In the genomic region with DNA sequence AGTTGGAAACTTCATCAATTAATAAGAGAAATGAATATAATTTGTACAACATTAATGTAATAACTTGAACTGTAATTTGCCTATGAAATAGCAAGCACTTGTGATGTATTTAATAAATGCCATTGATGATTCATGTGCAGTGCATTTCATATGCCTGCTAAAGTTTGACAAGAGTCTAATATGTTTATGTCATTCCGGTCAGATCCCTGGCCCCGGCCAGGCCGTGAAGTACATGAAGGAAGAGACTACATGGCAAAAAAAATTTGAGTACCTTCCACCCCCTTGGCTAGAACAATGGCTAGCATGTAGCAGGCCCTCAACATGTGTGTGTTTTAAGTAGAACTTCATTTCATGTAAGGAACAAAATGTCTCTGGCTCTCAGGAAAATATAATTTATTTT, we compare ENCODE assay signal across 26 cellular contexts.
"Had no signal": no experiment of that assay in that cellular context is flagged by ENCODE, and none has a peak within 500 bp of the region (broad histone marks: within the 10 kb centered on the region; RNA-seq: fewer than 3 reads in every experiment).

No MANE protein-coding gene starts in this region.

- ATAC-seq: mucosa of descending colon; stimulated activated memory B cell treated with anti-CD40 and anti-IgM and Interleukin-4, amounts not matched to agents 10 μg/mL and 1 μg/mL and 100 μg/mL, for 72 hours; stimulated activated naive CD8-positive, alpha-beta T cell treated with anti-CD3 and anti-CD28 coated beads, Interleukin-15, Interleukin-2, amounts not matched to agents 100 U/mL and 50 U/mL, for 24 hours had no signal

- H3K4me1 Mint-ChIP-seq: immature natural killer cell; stimulated activated memory B cell treated with anti-CD40 and anti-IgM and Interleukin-4, amounts not matched to agents 10 μg/mL and 1 μg/mL and 100 μg/mL, for 72 hours had no signal

- H3K4me3 ChIP-seq: coronary artery, esophagus squamous epithelium, mucosa of descending colon, neural progenitor cell, right atrium auricular region, sigmoid colon, skin epidermis, spleen, thoracic aorta, tibial nerve, upper lobe of left lung had no signal

- H3K4me3 Mint-ChIP-seq: immature natural killer cell; mesothelial cell of epicardium; naive B cell; nephron; neural progenitor cell; stimulated activated memory B cell treated with anti-CD40 and anti-IgM and Interleukin-4, amounts not matched to agents 10 μg/mL and 1 μg/mL and 100 μg/mL, for 72 hours had no signal

- H3K36me3 Mint-ChIP-seq: immature natural killer cell; mesothelial cell of epicardium; naive B cell; neural progenitor cell; stimulated activated memory B cell treated with anti-CD40 and anti-IgM and Interleukin-4, amounts not matched to agents 10 μg/mL and 1 μg/mL and 100 μg/mL, for 72 hours had no signal

- H3K9ac ChIP-seq: neural progenitor cell, parathyroid adenoma had no signal

- H3K4me1 ChIP-seq: esophagus squamous epithelium, neural progenitor cell, parathyroid adenoma, right atrium auricular region, sigmoid colon, spleen, upper lobe of left lung had no signal

- H3K4me2 ChIP-seq: neural progenitor cell had no signal

- H3K9me3 ChIP-seq: esophagus squamous epithelium, mucosa of descending colon, right atrium auricular region, sigmoid colon, spleen, thoracic aorta, tibial nerve, upper lobe of left lung had no signal

- H3K79me2 ChIP-seq: parathyroid adenoma had no signal

- H3K27me3 Mint-ChIP-seq: progenitor cell of endocrine pancreas; stimulated activated memory B cell treated with anti-CD40 and anti-IgM and Interleukin-4, amounts not matched to agents 10 μg/mL and 1 μg/mL and 100 μg/mL, for 72 hours had no signal

- H3K36me3 ChIP-seq: esophagus squamous epithelium, neural progenitor cell, right atrium auricular region, sigmoid colon, spleen, thoracic aorta, tibial nerve, upper lobe of left lung had no signal

- H2AFZ ChIP-seq: neural progenitor cell, parathyroid adenoma had no signal

- H3K27me3 ChIP-seq: neural progenitor cell, right atrium auricular region, sigmoid colon, spleen, tibial nerve, upper lobe of left lung had no signal

- DNase-seq: dermis blood vessel endothelial cell; effector memory CD4-positive, alpha-beta T cell; erythroblast; esophagus squamous epithelium; foreskin melanocyte; hypothalamus; immature natural killer cell; mesenchymal stem cell; mucosa of descending colon; naive B cell; sigmoid colon; spleen; stimulated activated CD4-positive, alpha-beta T cell treated with anti-CD3 and anti-CD28 coated beads, Interleukin-4, amount 100 ng/mL, for 4 hours; stimulated activated naive CD8-positive, alpha-beta T cell treated with anti-CD3 and anti-CD28 coated beads, Interleukin-15, Interleukin-2, amounts not matched to agents 100 U/mL and 50 U/mL, for 24 hours; upper lobe of left lung had no signal

- H3K27ac ChIP-seq: coronary artery, esophagus squamous epithelium, neural progenitor cell, parathyroid adenoma, sigmoid colon, skin epidermis, spleen, thoracic aorta, tibial nerve, upper lobe of left lung had no signal

- H3K9me3 Mint-ChIP-seq: mesothelial cell of epicardium; naive B cell; nephron; neural progenitor cell; stimulated activated memory B cell treated with anti-CD40 and anti-IgM and Interleukin-4, amounts not matched to agents 10 μg/mL and 1 μg/mL and 100 μg/mL, for 72 hours had no signal

- H3K27ac Mint-ChIP-seq: immature natural killer cell; mesothelial cell of epicardium; naive B cell; nephron; neural progenitor cell; progenitor cell of endocrine pancreas; stimulated activated memory B cell treated with anti-CD40 and anti-IgM and Interleukin-4, amounts not matched to agents 10 μg/mL and 1 μg/mL and 100 μg/mL, for 72 hours had no signal
